In genomic region chr4:71941001-71941400, GRCh38 we compare ENCODE assay signal across 9 cellular contexts.
DNase-seq lines count a peak whose midpoint lies in the region; ATAC-seq and TF ChIP-seq lines count a peak whose summit lies in the region.
"Had no signal": no experiment of that assay in that cellular context is flagged by ENCODE, and none has a peak within 500 bp of the region (broad histone marks: within the 10 kb centered on the region; RNA-seq: fewer than 3 reads in every experiment).

No MANE protein-coding gene starts in this region.

- H3K27me3 ChIP-seq in heart right ventricle (no peaks in the 10 kb centered on the region), upper lobe of right lung (no peaks in the 10 kb centered on the region)
- H3K27me3 ChIP-seq: esophagus squamous epithelium had no signal

- no peaks in the 10 kb centered on the region for H3K36me3 Mint-ChIP-seq in effector memory CD8-positive, alpha-beta T cell (ENCODE audit: insufficient read depth)

- no peak for DNase-seq in heart right ventricle
- DNase-seq in Right ventricle myocardium superior: no peak
- peak; percentile 43 for DNase-seq in NB4 (ENCODE audit: low read depth)
- peak; percentile 9 to 25 for DNase-seq in erythroblast (lab: John Stamatoyannopoulos, UW)
- DNase-seq in upper lobe of right lung: no peak
- no peak for DNase-seq in AG08395 (ENCODE audit: low spot score)
- DNase-seq in effector memory CD8-positive, alpha-beta T cell: no peak
- DNase-seq in activated CD8-positive, alpha-beta memory T cell treated with anti-CD3 and anti-CD28 coated beads, Interleukin-2, amount 50 U/mL, for 48 hours: no peak
- DNase-seq: esophagus squamous epithelium had no signal

- H3K9me3 ChIP-seq in heart right ventricle (peaks cover 0 to 2% (median 0%) of the 10 kb centered on the region in 11 donors), upper lobe of right lung (no peaks in the 10 kb centered on the region)
- H3K9me3 ChIP-seq: esophagus squamous epithelium had no signal

- H3K36me3 ChIP-seq in heart right ventricle: no peaks in the 10 kb centered on the region
- H3K36me3 ChIP-seq in upper lobe of right lung: no peaks in the 10 kb centered on the region
- H3K36me3 ChIP-seq: esophagus squamous epithelium had no signal

- TF ChIP-seq CTCF in heart right ventricle (IDR thresholded peaks at IDR 0.05): peak in 5 of 9 donors; percentile 12 to 37 (median 24)
- TF ChIP-seq CTCF in NB4 (IDR thresholded peaks at IDR 0.05; ENCODE audit: low read depth, low read length): peak; percentile 30
- TF ChIP-seq CTCF in upper lobe of right lung (IDR thresholded peaks at IDR 0.05): peak; percentile 27

- H3K27ac Mint-ChIP-seq in effector memory CD8-positive, alpha-beta T cell: no peak overlapping the region

- WGBS in heart right ventricle, 2 donors: 32 to 54% methylated on average over 1 of the region's 1 CpG

- H3K27me3 Mint-ChIP-seq in effector memory CD8-positive, alpha-beta T cell: no peaks in the 10 kb centered on the region

- no peaks in the 10 kb centered on the region for H3K4me1 Mint-ChIP-seq in effector memory CD8-positive, alpha-beta T cell (ENCODE audit: low read depth in 2 of 2)

- H3K4me1 ChIP-seq in heart right ventricle (no peaks in the 10 kb centered on the region), upper lobe of right lung (no peaks in the 10 kb centered on the region)
- H3K4me1 ChIP-seq: esophagus squamous epithelium had no signal

- ATAC-seq in heart right ventricle: no peak
- ATAC-seq in Right ventricle myocardium superior (ENCODE audit: poor library complexity): no peak
- ATAC-seq in upper lobe of right lung: peak; percentile 45
- ATAC-seq in effector memory CD8-positive, alpha-beta T cell (replicated peaks): no peak

- peaks cover 0 to 7% of the 10 kb centered on the region in 2 donors for H3K9me3 Mint-ChIP-seq in effector memory CD8-positive, alpha-beta T cell

- H3K4me3 Mint-ChIP-seq in effector memory CD8-positive, alpha-beta T cell: no peak overlapping the region

- H3K27ac ChIP-seq in heart right ventricle (no peak overlapping the region), upper lobe of right lung (no peak overlapping the region)
- H3K27ac ChIP-seq: esophagus squamous epithelium had no signal

- no peak overlapping the region for H3K4me3 ChIP-seq in heart right ventricle
- no peak overlapping the region for H3K4me3 ChIP-seq in NB4 (ENCODE audit: low read depth, low read length)
- H3K4me3 ChIP-seq in upper lobe of right lung: no peak overlapping the region
- H3K4me3 ChIP-seq: esophagus squamous epithelium had no signal

- intact Hi-C loops in heart right ventricle (cut with DNase I): no loop called here
- intact Hi-C loops in Right ventricle myocardium superior (cut with DNase I): no loop called here
- intact Hi-C loops in upper lobe of right lung (cut with DNase I): no loop called here

- TF ChIP-seq POLR2A in NB4 (IDR thresholded peaks at IDR 0.05; ENCODE audit: extremely low read depth, insufficient read length): no peak
- TF ChIP-seq POLR2A in erythroblast (IDR thresholded peaks at IDR 0.05; ENCODE audit: low read length): no peak

Comparison
In these comparisons a context has a peak if more than half of its experiments do, and no peak if none do; other contexts are left out.
1. DNase-seq: peak in NB4 (single experiment) and erythroblast (2 of 2); none in heart right ventricle (0 of 2), Right ventricle myocardium superior (single experiment), upper lobe of right lung (single experiment), AG08395 (single experiment), effector memory CD8-positive, alpha-beta T cell (0 of 3) and activated CD8-positive, alpha-beta memory T cell treated with anti-CD3 and anti-CD28 coated beads, Interleukin-2, amount 50 U/mL, for 48 hours (single experiment).
2. Peak in every context shown above with its lines, with median percentiles within 50 percentile points of each other: CTCF ChIP-seq.